ENCODE assay signal across 13 cellular contexts in genomic region chr19:18501832-18502231, GRCh38. TPM values are rescaled to one million over a fixed set of nuclear protein-coding genes. Genes with fewer than 3 reads are reported as not detected.
A peak's percentile ranks its signal among the peaks of the same experiment; 100 is the strongest.
DNase-seq lines count a peak whose midpoint lies in the region; ATAC-seq, FAIRE-seq and TF ChIP-seq lines count a peak whose summit lies in the region.
"Had no signal": no experiment of that assay in that cellular context is flagged by ENCODE, and none has a peak within 500 bp of the region (broad histone marks: within the 10 kb centered on the region; RNA-seq: fewer than 3 reads in every experiment).

No MANE protein-coding gene starts in this region.

- CTCF ChIA-PET in HepG2 (lab: Yijun Ruan, JAX; ENCODE audit: low intra/inter-chr PET ratio, low total read pairs), result no interaction called here

- TF ChIP-seq EP300 in HepG2 (IDR thresholded peaks at IDR 0.05; ENCODE audit: low read depth in 2 of 2, low read length in 2 of 2) (no peak), HepG2 (CRISPR knock-in tag; IDR thresholded peaks at IDR 0.05; ENCODE audit: borderline replicate concordance) (no peak), esophagus muscularis mucosa (IDR thresholded peaks at IDR 0.05) (no peak)

- DNase-seq in HepG2 (ENCODE audit: low spot score) (no peak), esophagus muscularis mucosa (ENCODE audit: extremely low spot score) (no peak), osteoblast (ENCODE audit: insufficient read length, low spot score, missing footprints) (peak; percentile 53), NCI-H1694 treated with DMSO at 0.1 percent for 48 hours (lab: John Stamatoyannopoulos, UW) (no peak), midbrain (lab: John Stamatoyannopoulos, UW) (no peak)
- no peak for DNase-seq in activated CD4-positive, alpha-beta T cell treated with anti-CD3 and anti-CD28 coated beads, Interleukin-2, amount 50 U/mL, for 1 hour
- DNase-seq: activated CD4-positive, alpha-beta memory T cell treated with anti-CD3 and anti-CD28 coated beads for 36 hours; activated naive CD8-positive, alpha-beta T cell treated with anti-CD3 and anti-CD28 coated beads for 36 hours; DMS79 treated with DMSO at 0.1 percent for 48 hours; NCI-H1105 treated with DMSO at 0.1 percent for 48 hours had no signal

- H3K9ac ChIP-seq in liver (ENCODE audit: low read depth in 1 of 2, low read length in 2 of 2) (peak overlapping the region in 1 of 2 donors; percentile 1), HepG2 (ENCODE audit: insufficient read depth, low read depth, low read length) (no peak overlapping the region)

- H3K27ac ChIP-seq in liver (ENCODE audit: low read depth in 1 of 2, low read length in 2 of 2) (peak overlapping the region; percentile 77 to 81), HepG2 (ENCODE audit: extremely low read length, insufficient read depth, low read length) (no peak overlapping the region), esophagus muscularis mucosa (replicated peaks in 1 of 4) (peak overlapping the region; percentile 54 to 72 (median 62)), osteoblast (ENCODE audit: low read depth, low read length) (no peak overlapping the region)

- TF ChIP-seq RAD21 in liver (IDR thresholded peaks at IDR 0.05), result no peak
- no peak for TF ChIP-seq RAD21 in HepG2 (CRISPR knock-in tag; IDR thresholded peaks at IDR 0.05)

- H3K4me2 ChIP-seq in HepG2 (ENCODE audit: low read depth, low read length) (no peak overlapping the region), osteoblast (ENCODE audit: insufficient read depth, low read length) (no peak overlapping the region)

- H3K9me3 ChIP-seq in liver (ENCODE audit: control insufficient read depth in 4 of 4, low read length in 3 of 4) (no peaks in the 10 kb centered on the region), HepG2 (ENCODE audit: low read length) (no peaks in the 10 kb centered on the region), esophagus muscularis mucosa (no peaks in the 10 kb centered on the region), osteoblast (ENCODE audit: low read depth, low read length) (no peaks in the 10 kb centered on the region)

- ATAC-seq in HepG2 (no peak), HG02870 (IDR thresholded peaks at IDR 0.05; ENCODE audit: unreplicated experiment) (no peak)

- 48% methylated on average over 9 of the region's 9 CpGs for WGBS in liver
- WGBS in HepG2 (ENCODE audit: low lambda C conversion rate), result 89% methylated on average over 5 of the region's 9 CpGs
- 96% methylated on average over 4 of the region's 9 CpGs for WGBS in esophagus muscularis mucosa

- H2AFZ ChIP-seq in HepG2 (ENCODE audit: low read length) (no peak overlapping the region), osteoblast (ENCODE audit: low read length) (no peak overlapping the region)

- in situ Hi-C loops in HepG2 (cut with HindIII; ENCODE audit: extremely low pct_ligation_motif_present, low pct_unique_long_range_greater_than_20kb), result no loop called here

- FAIRE-seq in HepG2 (lab: Jason Lieb, UNC), result no peak
- FAIRE-seq: endometrium had no signal

- H4K20me1 ChIP-seq in HepG2 (ENCODE audit: insufficient read depth, low read length), result peaks cover 80% of the 10 kb centered on the region; the same call in 1 of the 2 replicates
- H4K20me1 ChIP-seq in osteoblast (ENCODE audit: insufficient read depth, low read length), result peaks cover 94% of the 10 kb centered on the region

- H3K27me3 ChIP-seq in liver (ENCODE audit: control insufficient read depth in 4 of 4, insufficient read depth in 4 of 4, low read length in 3 of 4) (no peaks in the 10 kb centered on the region), HepG2 (ENCODE audit: control insufficient read depth in 1 of 2, insufficient read depth in 2 of 2, low read length in 2 of 2) (no peaks in the 10 kb centered on the region), esophagus muscularis mucosa (no peaks in the 10 kb centered on the region), osteoblast (ENCODE audit: insufficient read depth, low read length) (no peaks in the 10 kb centered on the region)

- intact Hi-C loops in HepG2 (cut with micrococcal nuclease; ENCODE audit: unreplicated experiment), result no loop called here
- intact Hi-C loops in esophagus muscularis mucosa (cut with DNase I), result no loop called here

- H3K36me3 ChIP-seq in liver (ENCODE audit: control insufficient read depth in 4 of 4, insufficient read depth in 3 of 4, low read depth in 1 of 4, low read length in 3 of 4) (no peaks in the 10 kb centered on the region), HepG2 (replicated peaks in 1 of 2; ENCODE audit: control insufficient read depth in 1 of 2, insufficient read depth in 2 of 2, low read length in 2 of 2) (peaks cover 0 to 6% of the 10 kb centered on the region in 2 experiments; a peak in 1 of 5 replicates), esophagus muscularis mucosa (no peaks in the 10 kb centered on the region), osteoblast (ENCODE audit: insufficient read depth, low read length) (no peaks in the 10 kb centered on the region)

- POLR2A ChIA-PET in HepG2 (lab: Yijun Ruan, JAX), result no interaction called here

- TF ChIP-seq CTCF in liver (IDR thresholded peaks at IDR 0.05; ENCODE audit: low read depth, low read length, missing input control), result no peak
- TF ChIP-seq CTCF in HepG2 (CRISPR knock-in tag; IDR thresholded peaks at IDR 0.05), result no peak
- TF ChIP-seq CTCF in esophagus muscularis mucosa (IDR thresholded peaks at IDR 0.05), result no peak
- no peak for TF ChIP-seq CTCF in osteoblast (IDR thresholded peaks at IDR 0.05; ENCODE audit: extremely low read depth, low read depth, low read length)

- H3K79me2 ChIP-seq in HepG2 (ENCODE audit: insufficient read depth, low read length) (peaks cover 94% of the 10 kb centered on the region), osteoblast (ENCODE audit: insufficient read depth, low read length) (peaks cover 100% of the 10 kb centered on the region)

- BruUV-seq in HepG2 (replicated peaks; lab: Mats Ljungman, UMichigan), result no TSS peak

- TF ChIP-seq POLR2A in HepG2 (IDR thresholded peaks at IDR 0.05; ENCODE audit: insufficient read depth in 1 of 2, low read depth in 2 of 2, low read length in 2 of 2) (no peak), esophagus muscularis mucosa (IDR thresholded peaks at IDR 0.05; ENCODE audit: low read depth) (no peak)

- peaks cover 54 to 82% (median 81%) of the 10 kb centered on the region in 4 donors for H3K4me1 ChIP-seq in liver (ENCODE audit: control insufficient read depth in 4 of 4, insufficient read depth in 4 of 4, low read length in 3 of 4)
- peaks cover 55% of the 10 kb centered on the region for H3K4me1 ChIP-seq in HepG2 (ENCODE audit: insufficient read depth, low read length)
- H3K4me1 ChIP-seq in esophagus muscularis mucosa, result peaks cover 96 to 100% (median 99%) of the 10 kb centered on the region in 4 donors
- H3K4me1 ChIP-seq in osteoblast (ENCODE audit: insufficient read depth, low read length), result peaks cover 12% of the 10 kb centered on the region

- H3K4me3 ChIP-seq in liver (ENCODE audit: low read depth in 1 of 3, low read length in 3 of 3) (no peak overlapping the region), HepG2 (replicated peaks in 1 of 3; ENCODE audit: insufficient read depth in 1 of 3, low read depth in 2 of 3, low read length in 3 of 3) (no peak overlapping the region), esophagus muscularis mucosa (no peak overlapping the region), osteoblast (ENCODE audit: insufficient read depth, low read length) (no peak overlapping the region)

RNA-seq across cellular contexts. Expression of gene ELL, which starts 20.0 kb away (rescaled TPM):
- total RNA-seq in liver, result 10 to 100 TPM in 1 of 2 donors, 1 to 10 TPM in 1; 7.6 to 10.5 TPM
- polyA plus RNA-seq in liver, result 1 to 10 TPM; 4.5 to 5.6 TPM
- total RNA-seq in HepG2 (2016; rRNA removed; fragmentation: Illumina TruSeq; extraction: Trizol), result 3.2 and 3.7 TPM in 2 replicates
- total RNA-seq in HepG2 (2016; cell fraction: cytosol; rRNA removed; fragmentation: Illumina TruSeq; extraction: Trizol; ENCODE audit: low read depth), result 0.71 and 1.1 TPM in 2 replicates
- 2.7 and 4.1 TPM in 2 replicates for total RNA-seq in HepG2 (2016; cell fraction: insoluble cytoplasmic fraction; rRNA removed; fragmentation: Illumina TruSeq; extraction: Trizol)
- total RNA-seq in HepG2 (2016; cell fraction: membrane; rRNA removed; fragmentation: Illumina TruSeq; extraction: Trizol), result 2.3 and 2.5 TPM in 2 replicates
- 3.3 and 4.8 TPM in 2 replicates for total RNA-seq in HepG2 (2016; cell fraction: nucleus; rRNA removed; fragmentation: Illumina TruSeq; extraction: Trizol)
- 5.4 and 5.8 TPM in 2 replicates for polyA plus RNA-seq in HepG2 (2011; rRNA removed)
- polyA plus RNA-seq in HepG2 (2011; cell fraction: cytosol; rRNA removed), result 3.2 and 4.3 TPM in 2 replicates
- 27.1 and 34.7 TPM in 2 replicates for polyA plus RNA-seq in HepG2 (2011; cell fraction: nucleus; rRNA removed)
- 7.1 TPM in 2 replicates for polyA plus RNA-seq in HepG2 (2012)
- 0.20 and 0.33 TPM in 2 replicates for polyA plus RNA-seq in HepG2 (2016; cell fraction: cytosol; fragmentation: Illumina TruSeq; extraction: Trizol; ENCODE audit: low read depth)
- 3.1 and 4.0 TPM in 2 replicates for polyA plus RNA-seq in HepG2 (2016; cell fraction: insoluble cytoplasmic fraction; fragmentation: Illumina TruSeq; extraction: Trizol; ENCODE audit: low read depth)
- polyA plus RNA-seq in HepG2 (2016; cell fraction: membrane; fragmentation: Illumina TruSeq; extraction: Trizol; ENCODE audit: low read depth), result 1.0 and 1.1 TPM in 2 replicates
- polyA plus RNA-seq in HepG2 (2016; cell fraction: nucleus; fragmentation: Illumina TruSeq; extraction: Trizol; ENCODE audit: insufficient read depth, low read depth), result 5.1 and 5.2 TPM in 2 replicates
- 6.3 and 17.2 TPM in 2 replicates for polyA minus RNA-seq in HepG2 (2011; rRNA and poly(A)+ RNA removed; ENCODE audit: low replicate concordance)
- 6.0 and 8.8 TPM in 2 replicates for polyA minus RNA-seq in HepG2 (2011; cell fraction: cytosol; rRNA and poly(A)+ RNA removed)
- 12.9 and 14.3 TPM in 2 replicates for polyA minus RNA-seq in HepG2 (2011; cell fraction: nucleus; rRNA and poly(A)+ RNA removed)
- total RNA-seq in esophagus muscularis mucosa, result 10 to 100 TPM in 3 of 4 donors, 1 to 10 TPM in 1; 9.1 to 35.1 (median 20.1) TPM
- 17.1 and 18.5 TPM in 2 replicates for total RNA-seq in osteoblast

RNA-seq across cellular contexts. Expression of gene FKBP8, which starts 41.5 kb away (rescaled TPM):
- total RNA-seq in liver, result 100 to 1,000 TPM in 1 of 2 donors, 10 to 100 TPM in 1; 75.8 to 225 TPM
- 100 to 1,000 TPM in 1 of 2 donors, 10 to 100 TPM in 1; 59.1 to 126 TPM for polyA plus RNA-seq in liver
- total RNA-seq in HepG2 (2016; rRNA removed; fragmentation: Illumina TruSeq; extraction: Trizol), result 75.1 and 81.7 TPM in 2 replicates
- total RNA-seq in HepG2 (2016; cell fraction: cytosol; rRNA removed; fragmentation: Illumina TruSeq; extraction: Trizol; ENCODE audit: low read depth), result 75.9 and 83.0 TPM in 2 replicates
- total RNA-seq in HepG2 (2016; cell fraction: insoluble cytoplasmic fraction; rRNA removed; fragmentation: Illumina TruSeq; extraction: Trizol), result 78.1 and 87.6 TPM in 2 replicates
- 92.2 and 111 TPM in 2 replicates for total RNA-seq in HepG2 (2016; cell fraction: membrane; rRNA removed; fragmentation: Illumina TruSeq; extraction: Trizol)
- total RNA-seq in HepG2 (2016; cell fraction: nucleus; rRNA removed; fragmentation: Illumina TruSeq; extraction: Trizol), result 32.7 and 42.9 TPM in 2 replicates
- 93.9 and 135 TPM in 2 replicates for polyA plus RNA-seq in HepG2 (2011; rRNA removed)
- 101 and 179 TPM in 2 replicates for polyA plus RNA-seq in HepG2 (2011; cell fraction: cytosol; rRNA removed)
- polyA plus RNA-seq in HepG2 (2011; cell fraction: nucleus; rRNA removed), result 159 and 173 TPM in 2 replicates
- 93.8 and 130 TPM in 2 replicates for polyA plus RNA-seq in HepG2 (2012)
- 84.6 and 95.1 TPM in 2 replicates for polyA plus RNA-seq in HepG2 (2016; cell fraction: cytosol; fragmentation: Illumina TruSeq; extraction: Trizol; ENCODE audit: low read depth)
- 107 and 111 TPM in 2 replicates for polyA plus RNA-seq in HepG2 (2016; cell fraction: insoluble cytoplasmic fraction; fragmentation: Illumina TruSeq; extraction: Trizol; ENCODE audit: low read depth)
- 117 and 126 TPM in 2 replicates for polyA plus RNA-seq in HepG2 (2016; cell fraction: membrane; fragmentation: Illumina TruSeq; extraction: Trizol; ENCODE audit: low read depth)
- 80.5 and 87.9 TPM in 2 replicates for polyA plus RNA-seq in HepG2 (2016; cell fraction: nucleus; fragmentation: Illumina TruSeq; extraction: Trizol; ENCODE audit: insufficient read depth, low read depth)
- 96.9 and 151 TPM in 2 replicates for polyA minus RNA-seq in HepG2 (2011; rRNA and poly(A)+ RNA removed; ENCODE audit: low replicate concordance)
- 63.3 and 77.3 TPM in 2 replicates for polyA minus RNA-seq in HepG2 (2011; cell fraction: cytosol; rRNA and poly(A)+ RNA removed)
- polyA minus RNA-seq in HepG2 (2011; cell fraction: nucleus; rRNA and poly(A)+ RNA removed), result 16.6 and 20.1 TPM in 2 replicates
- 100 to 1,000 TPM; 420 to 568 (median 430) TPM for total RNA-seq in esophagus muscularis mucosa
- total RNA-seq in osteoblast, result 253 and 288 TPM in 2 replicates

RNA-seq across cellular contexts. Expression of gene KXD1, which starts 55.8 kb away (rescaled TPM):
- total RNA-seq in liver, result 10 to 100 TPM; 31.8 to 47.0 TPM
- 10 to 100 TPM; 39.9 to 53.6 TPM for polyA plus RNA-seq in liver
- 44.6 and 53.1 TPM in 2 replicates for total RNA-seq in HepG2 (2016; rRNA removed; fragmentation: Illumina TruSeq; extraction: Trizol)
- 49.9 and 63.5 TPM in 2 replicates for total RNA-seq in HepG2 (2016; cell fraction: cytosol; rRNA removed; fragmentation: Illumina TruSeq; extraction: Trizol; ENCODE audit: low read depth)
- 46.0 and 46.4 TPM in 2 replicates for total RNA-seq in HepG2 (2016; cell fraction: insoluble cytoplasmic fraction; rRNA removed; fragmentation: Illumina TruSeq; extraction: Trizol)
- total RNA-seq in HepG2 (2016; cell fraction: membrane; rRNA removed; fragmentation: Illumina TruSeq; extraction: Trizol), result 90.1 and 104 TPM in 2 replicates
- total RNA-seq in HepG2 (2016; cell fraction: nucleus; rRNA removed; fragmentation: Illumina TruSeq; extraction: Trizol), result 20.4 and 21.0 TPM in 2 replicates
- 143 and 160 TPM in 2 replicates for polyA plus RNA-seq in HepG2 (2011; rRNA removed)
- 112 and 130 TPM in 2 replicates for polyA plus RNA-seq in HepG2 (2011; cell fraction: cytosol; rRNA removed)
- 122 and 125 TPM in 2 replicates for polyA plus RNA-seq in HepG2 (2011; cell fraction: nucleus; rRNA removed)
- polyA plus RNA-seq in HepG2 (2012), result 61.5 and 85.8 TPM in 2 replicates
- polyA plus RNA-seq in HepG2 (2016; cell fraction: cytosol; fragmentation: Illumina TruSeq; extraction: Trizol; ENCODE audit: low read depth), result 72.0 and 99.5 TPM in 2 replicates
- 68.6 and 76.3 TPM in 2 replicates for polyA plus RNA-seq in HepG2 (2016; cell fraction: insoluble cytoplasmic fraction; fragmentation: Illumina TruSeq; extraction: Trizol; ENCODE audit: low read depth)
- 121 and 126 TPM in 2 replicates for polyA plus RNA-seq in HepG2 (2016; cell fraction: membrane; fragmentation: Illumina TruSeq; extraction: Trizol; ENCODE audit: low read depth)
- 62.9 and 64.5 TPM in 2 replicates for polyA plus RNA-seq in HepG2 (2016; cell fraction: nucleus; fragmentation: Illumina TruSeq; extraction: Trizol; ENCODE audit: insufficient read depth, low read depth)
- 73.9 and 103 TPM in 2 replicates for polyA minus RNA-seq in HepG2 (2011; rRNA and poly(A)+ RNA removed; ENCODE audit: low replicate concordance)
- 43.1 and 52.2 TPM in 2 replicates for polyA minus RNA-seq in HepG2 (2011; cell fraction: cytosol; rRNA and poly(A)+ RNA removed)
- polyA minus RNA-seq in HepG2 (2011; cell fraction: nucleus; rRNA and poly(A)+ RNA removed), result 20.0 and 23.6 TPM in 2 replicates
- 100 to 1,000 TPM; 129 to 155 (median 149) TPM for total RNA-seq in esophagus muscularis mucosa
- total RNA-seq in osteoblast, result 92.8 and 104 TPM in 2 replicates

Comparison
In these comparisons a context has a peak if more than half of its experiments do, and no peak if none do; other contexts are left out.
1. H3K27ac ChIP-seq: peak in liver (2 of 2) and esophagus muscularis mucosa (4 of 4); none in HepG2 (single experiment) and osteoblast (single experiment).